In the genomic region with DNA sequence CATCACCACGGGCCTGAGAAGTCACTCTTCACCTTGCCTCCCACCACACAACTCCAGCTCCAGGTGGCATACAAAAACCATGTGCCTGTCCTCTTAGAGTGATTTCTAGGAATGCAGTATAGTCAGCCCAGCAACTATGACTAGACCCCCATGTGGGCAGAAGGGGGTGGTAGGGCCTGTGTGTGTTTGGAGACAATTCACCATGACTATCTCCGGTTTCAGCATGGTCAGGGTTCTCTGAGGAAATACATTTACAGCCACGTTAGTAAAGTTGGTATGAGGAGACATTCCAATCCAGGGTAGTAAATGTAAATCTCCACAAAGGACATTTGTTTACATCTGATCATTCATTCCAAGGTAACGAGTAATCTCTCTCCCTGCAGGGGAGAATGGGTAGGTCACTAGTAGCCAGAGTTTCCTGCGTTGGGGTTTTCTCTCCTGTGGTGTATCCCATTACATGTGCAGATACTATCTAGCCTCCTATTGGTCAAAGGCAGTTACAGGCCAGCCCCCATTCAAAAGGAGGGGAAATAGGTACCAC, we compare ENCODE assay signal across 2 cellular contexts.
A peak's percentile ranks its signal among the peaks of the same experiment; 100 is the strongest.
TF ChIP-seq lines count a peak whose summit lies in the region.

No MANE protein-coding gene starts in this region.

TF ChIP-seq in HepG2, 621 proteins besides CTCF, POLR2A, EP300 and RAD21:
- TF ChIP-seq SAFB2 (CRISPR knock-in tag; IDR thresholded peaks at IDR 0.05; ENCODE audit: borderline replicate concordance, low read depth): no peak
- TF ChIP-seq AKAP8 (CRISPR knock-in tag; IDR thresholded peaks at IDR 0.05): no peak
- TF ChIP-seq FOXO1 (CRISPR knock-in tag; IDR thresholded peaks at IDR 0.05): no peak
- no peak for TF ChIP-seq DDIT3 (CRISPR knock-in tag; IDR thresholded peaks at IDR 0.05)
- TF ChIP-seq SMAD3 (CRISPR knock-in tag; IDR thresholded peaks at IDR 0.05): no peak
- TF ChIP-seq MIER3 (CRISPR knock-in tag; IDR thresholded peaks at IDR 0.05; ENCODE audit: borderline replicate concordance): no peak
- no peak for TF ChIP-seq ZNF552 (CRISPR knock-in tag; IDR thresholded peaks at IDR 0.05; ENCODE audit: borderline replicate concordance)
- no peak for TF ChIP-seq SMARCE1 (IDR thresholded peaks at IDR 0.05; ENCODE audit: borderline replicate concordance)
- no peak for TF ChIP-seq ARNT (IDR thresholded peaks at IDR 0.05)
- TF ChIP-seq PRDM10 (CRISPR knock-in tag; IDR thresholded peaks at IDR 0.05; ENCODE audit: low read depth): no peak
- TF ChIP-seq, protein P1, sequence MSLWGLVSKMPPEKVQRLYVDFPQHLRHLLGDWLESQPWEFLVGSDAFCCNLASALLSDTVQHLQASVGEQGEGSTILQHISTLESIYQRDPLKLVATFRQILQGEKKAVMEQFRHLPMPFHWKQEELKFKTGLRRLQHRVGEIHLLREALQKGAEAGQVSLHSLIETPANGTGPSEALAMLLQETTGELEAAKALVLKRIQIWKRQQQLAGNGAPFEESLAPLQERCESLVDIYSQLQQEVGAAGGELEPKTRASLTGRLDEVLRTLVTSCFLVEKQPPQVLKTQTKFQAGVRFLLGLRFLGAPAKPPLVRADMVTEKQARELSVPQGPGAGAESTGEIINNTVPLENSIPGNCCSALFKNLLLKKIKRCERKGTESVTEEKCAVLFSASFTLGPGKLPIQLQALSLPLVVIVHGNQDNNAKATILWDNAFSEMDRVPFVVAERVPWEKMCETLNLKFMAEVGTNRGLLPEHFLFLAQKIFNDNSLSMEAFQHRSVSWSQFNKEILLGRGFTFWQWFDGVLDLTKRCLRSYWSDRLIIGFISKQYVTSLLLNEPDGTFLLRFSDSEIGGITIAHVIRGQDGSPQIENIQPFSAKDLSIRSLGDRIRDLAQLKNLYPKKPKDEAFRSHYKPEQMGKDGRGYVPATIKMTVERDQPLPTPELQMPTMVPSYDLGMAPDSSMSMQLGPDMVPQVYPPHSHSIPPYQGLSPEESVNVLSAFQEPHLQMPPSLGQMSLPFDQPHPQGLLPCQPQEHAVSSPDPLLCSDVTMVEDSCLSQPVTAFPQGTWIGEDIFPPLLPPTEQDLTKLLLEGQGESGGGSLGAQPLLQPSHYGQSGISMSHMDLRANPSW (CRISPR knock-in tag; IDR thresholded peaks at IDR 0.05; ENCODE audit: borderline replicate concordance): no peak
- TF ChIP-seq, protein P2, sequence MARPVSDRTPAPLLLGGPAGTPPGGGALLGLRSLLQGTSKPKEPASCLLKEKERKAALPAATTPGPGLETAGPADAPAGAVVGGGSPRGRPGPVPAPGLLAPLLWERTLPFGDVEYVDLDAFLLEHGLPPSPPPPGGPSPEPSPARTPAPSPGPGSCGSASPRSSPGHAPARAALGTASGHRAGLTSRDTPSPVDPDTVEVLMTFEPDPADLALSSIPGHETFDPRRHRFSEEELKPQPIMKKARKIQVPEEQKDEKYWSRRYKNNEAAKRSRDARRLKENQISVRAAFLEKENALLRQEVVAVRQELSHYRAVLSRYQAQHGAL (CRISPR knock-in tag; IDR thresholded peaks at IDR 0.05; ENCODE audit: not compliant biosample characterization): no peak
- no peak for TF ChIP-seq ZSCAN20 (CRISPR knock-in tag; IDR thresholded peaks at IDR 0.05; ENCODE audit: borderline replicate concordance)
- TF ChIP-seq TFDP1 (CRISPR knock-in tag; IDR thresholded peaks at IDR 0.05; ENCODE audit: borderline replicate concordance): no peak

TF ChIP-seq in SK-N-SH, 30 proteins besides CTCF, POLR2A, EP300 and RAD21:
- TF ChIP-seq FOXJ3 (CRISPR knock-in tag; IDR thresholded peaks at IDR 0.05) (no peak), MXI1 (IDR thresholded peaks at IDR 0.05; ENCODE audit: low read depth, low read length) (no peak), TCF12 (IDR thresholded peaks at IDR 0.05) (peak; percentile 70), SMC3 (IDR thresholded peaks at IDR 0.05; ENCODE audit: low read depth, low read length) (no peak), FOSL2 (IDR thresholded peaks at IDR 0.05; ENCODE audit: borderline replicate concordance, low read depth) (peak; percentile 74), TEAD4 (IDR thresholded peaks at IDR 0.05; ENCODE audit: borderline replicate concordance, insufficient read depth) (peak; percentile 76; the same call in 1 of the 2 replicates), IRF3 (IDR thresholded peaks at IDR 0.05; ENCODE audit: low read depth, low read length) (no peak), GABPA (IDR thresholded peaks at IDR 0.05; ENCODE audit: low read depth) (no peak), RXRA (IDR thresholded peaks at IDR 0.05; ENCODE audit: borderline replicate concordance, low read depth) (peak; percentile 73), POLR2AphosphoS5 (IDR thresholded peaks at IDR 0.05; ENCODE audit: low read depth, low read length) (peak; percentile 52; the same call in 1 of the 2 replicates), JUND (IDR thresholded peaks at IDR 0.05) (peak; percentile 84), CHD2 (IDR thresholded peaks at IDR 0.05; ENCODE audit: low read length, partially characterized antibody) (no peak), FOXM1 (IDR thresholded peaks at IDR 0.05; ENCODE audit: low read depth) (0 out of 2 replicates have a peak, but pooled peaks have one; percentile 55)
- TF ChIP-seq, protein P3, sequence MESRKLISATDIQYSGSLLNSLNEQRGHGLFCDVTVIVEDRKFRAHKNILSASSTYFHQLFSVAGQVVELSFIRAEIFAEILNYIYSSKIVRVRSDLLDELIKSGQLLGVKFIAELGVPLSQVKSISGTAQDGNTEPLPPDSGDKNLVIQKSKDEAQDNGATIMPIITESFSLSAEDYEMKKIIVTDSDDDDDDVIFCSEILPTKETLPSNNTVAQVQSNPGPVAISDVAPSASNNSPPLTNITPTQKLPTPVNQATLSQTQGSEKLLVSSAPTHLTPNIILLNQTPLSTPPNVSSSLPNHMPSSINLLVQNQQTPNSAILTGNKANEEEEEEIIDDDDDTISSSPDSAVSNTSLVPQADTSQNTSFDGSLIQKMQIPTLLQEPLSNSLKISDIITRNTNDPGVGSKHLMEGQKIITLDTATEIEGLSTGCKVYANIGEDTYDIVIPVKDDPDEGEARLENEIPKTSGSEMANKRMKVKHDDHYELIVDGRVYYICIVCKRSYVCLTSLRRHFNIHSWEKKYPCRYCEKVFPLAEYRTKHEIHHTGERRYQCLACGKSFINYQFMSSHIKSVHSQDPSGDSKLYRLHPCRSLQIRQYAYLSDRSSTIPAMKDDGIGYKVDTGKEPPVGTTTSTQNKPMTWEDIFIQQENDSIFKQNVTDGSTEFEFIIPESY (IDR thresholded peaks at IDR 0.05; ENCODE audit: borderline replicate concordance, low read depth): 0 out of 2 replicates have a peak, but pooled peaks have one; percentile 30
- TF ChIP-seq, protein P4, sequence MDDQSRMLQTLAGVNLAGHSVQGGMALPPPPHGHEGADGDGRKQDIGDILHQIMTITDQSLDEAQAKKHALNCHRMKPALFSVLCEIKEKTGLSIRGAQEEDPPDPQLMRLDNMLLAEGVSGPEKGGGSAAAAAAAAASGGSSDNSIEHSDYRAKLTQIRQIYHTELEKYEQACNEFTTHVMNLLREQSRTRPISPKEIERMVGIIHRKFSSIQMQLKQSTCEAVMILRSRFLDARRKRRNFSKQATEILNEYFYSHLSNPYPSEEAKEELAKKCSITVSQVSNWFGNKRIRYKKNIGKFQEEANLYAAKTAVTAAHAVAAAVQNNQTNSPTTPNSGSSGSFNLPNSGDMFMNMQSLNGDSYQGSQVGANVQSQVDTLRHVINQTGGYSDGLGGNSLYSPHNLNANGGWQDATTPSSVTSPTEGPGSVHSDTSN (IDR thresholded peaks at IDR 0.05): 0 out of 2 replicates have a peak, but pooled peaks have one; percentile 30
- TF ChIP-seq, protein P5, sequence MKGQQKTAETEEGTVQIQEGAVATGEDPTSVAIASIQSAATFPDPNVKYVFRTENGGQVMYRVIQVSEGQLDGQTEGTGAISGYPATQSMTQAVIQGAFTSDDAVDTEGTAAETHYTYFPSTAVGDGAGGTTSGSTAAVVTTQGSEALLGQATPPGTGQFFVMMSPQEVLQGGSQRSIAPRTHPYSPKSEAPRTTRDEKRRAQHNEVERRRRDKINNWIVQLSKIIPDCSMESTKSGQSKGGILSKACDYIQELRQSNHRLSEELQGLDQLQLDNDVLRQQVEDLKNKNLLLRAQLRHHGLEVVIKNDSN (IDR thresholded peaks at IDR 0.05; ENCODE audit: borderline replicate concordance, low read depth): no peak
- TF ChIP-seq, protein P6, sequence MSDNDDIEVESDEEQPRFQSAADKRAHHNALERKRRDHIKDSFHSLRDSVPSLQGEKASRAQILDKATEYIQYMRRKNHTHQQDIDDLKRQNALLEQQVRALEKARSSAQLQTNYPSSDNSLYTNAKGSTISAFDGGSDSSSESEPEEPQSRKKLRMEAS (IDR thresholded peaks at IDR 0.05; ENCODE audit: low read depth): peak; percentile 48; the same call in 1 of the 2 replicates
